15 cellular contexts compared by ENCODE assay signal in the genomic region with DNA sequence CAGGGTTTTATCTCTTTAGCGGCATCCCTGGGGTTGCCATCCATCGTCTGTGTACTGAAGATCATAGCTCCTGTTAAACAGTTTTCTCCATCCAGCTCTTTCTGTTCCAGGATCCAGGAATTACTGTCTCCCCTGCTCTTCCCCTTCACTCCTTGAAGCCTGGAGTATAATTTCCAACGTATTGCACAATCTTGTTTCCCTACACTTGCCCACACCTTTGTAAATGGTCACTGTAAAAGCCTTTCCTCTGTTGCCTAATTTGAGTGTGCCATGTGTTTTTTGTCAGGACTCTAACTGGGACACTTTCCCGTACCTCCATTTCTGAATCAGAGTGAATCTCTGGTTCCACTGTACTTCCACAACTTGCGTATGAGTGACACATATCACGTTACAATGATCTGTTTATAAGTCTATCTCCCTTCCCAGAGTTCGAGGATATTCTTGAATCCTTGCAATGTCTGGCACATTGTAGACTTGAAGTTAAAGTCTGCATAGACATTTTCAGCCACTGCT.
"Had no signal": no experiment of that assay in that cellular context is flagged by ENCODE, and none has a peak within 500 bp of the region (broad histone marks: within the 10 kb centered on the region; RNA-seq: fewer than 3 reads in every experiment).

No MANE protein-coding gene starts in this region.

- H3K4me3 ChIP-seq: colonic mucosa, pancreas, suprapubic skin, thyroid gland, uterus had no signal

- H3K27me3 ChIP-seq: colonic mucosa, foreskin keratinocyte, suprapubic skin, thyroid gland, uterus had no signal

- FAIRE-seq: pancreas had no signal

- ATAC-seq: foreskin keratinocyte; natural killer cell; pancreas; right cardiac atrium; stimulated activated effector memory CD8-positive, alpha-beta T cell treated with anti-CD3 and anti-CD28 coated beads, Interleukin-12 subunit alpha, Interleukin-12 subunit beta, amount 100 ng/mL, for 72 hours; stimulated activated naive CD8-positive, alpha-beta T cell treated with anti-CD3 and anti-CD28 coated beads, Interleukin-15, Interleukin-2, amounts not matched to agents 100 U/mL and 50 U/mL, for 24 hours had no signal

- H3K36me3 ChIP-seq: colonic mucosa, pancreas, suprapubic skin, thyroid gland, uterus had no signal

- H3K27ac ChIP-seq: colonic mucosa, foreskin keratinocyte, pancreas, suprapubic skin, thyroid gland, uterus had no signal

- DNase-seq: colonic mucosa; foreskin keratinocyte; head of caudate nucleus; hippocampal formation; natural killer cell; occipital lobe; pancreas; right cardiac atrium; stimulated activated CD4-positive, alpha-beta T cell treated with anti-CD3 and anti-CD28 coated beads, Interleukin-4, amount 100 ng/mL, for 1 hour; stimulated activated CD8-positive, alpha-beta memory T cell treated with anti-CD3 and anti-CD28 coated beads, Interleukin-4, amount 100 ng/mL, for 48 hours; stimulated activated naive CD8-positive, alpha-beta T cell treated with anti-CD3 and anti-CD28 coated beads, Interleukin-15, Interleukin-2, amounts not matched to agents 100 U/mL and 50 U/mL, for 24 hours; thyroid gland; uterus had no signal

- H3K4me1 ChIP-seq: colonic mucosa, pancreas, suprapubic skin, thyroid gland, uterus had no signal

- H3K9me3 ChIP-seq: colonic mucosa, pancreas, suprapubic skin, thyroid gland, uterus had no signal
